Comparison of ENCODE assay signal across 27 cellular contexts in the genomic region with DNA sequence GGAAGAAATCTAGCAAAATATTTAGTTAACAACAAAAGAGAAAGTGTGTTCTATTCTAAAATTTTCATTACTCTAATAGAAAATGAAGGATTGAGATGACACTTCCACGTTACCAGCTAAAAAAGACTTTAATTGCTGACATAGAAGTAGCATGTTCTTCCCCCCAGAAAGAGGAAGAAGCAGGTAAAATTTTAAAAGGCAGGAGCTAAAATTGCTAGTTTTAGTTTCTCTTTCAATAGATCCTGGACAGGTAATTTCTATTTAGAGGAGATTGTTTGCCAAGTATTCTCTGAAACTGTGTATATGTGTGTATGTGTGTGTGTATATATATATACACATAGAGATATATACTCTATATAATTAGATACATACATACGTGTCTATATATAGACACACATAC.
"Had no signal": no experiment of that assay in that cellular context is flagged by ENCODE, and none has a peak within 500 bp of the region (broad histone marks: within the 10 kb centered on the region; RNA-seq: fewer than 3 reads in every experiment).

No MANE protein-coding gene starts in this region.

- H3K4me1 ChIP-seq: ascending aorta, breast epithelium, colonic mucosa had no signal

- H3K9me3 ChIP-seq: ascending aorta, breast epithelium, colonic mucosa had no signal

- DNase-seq: activated CD4-positive, alpha-beta memory T cell treated with anti-CD3 and anti-CD28 coated beads, Interleukin-2, amount 10 ng/mL, durations not matched to agents 7 days and 5 days; activated CD4-positive, alpha-beta T cell treated with anti-CD3 and anti-CD28 coated beads for 1 hour; activated CD4-positive, alpha-beta T cell treated with anti-CD3 and anti-CD28 coated beads for 4 hours; activated CD4-positive, alpha-beta T cell treated with anti-CD3 and anti-CD28 coated beads, Interleukin-2, amount 10 ng/mL, durations not matched to agents 7 days and 5 days; activated CD4-positive, alpha-beta T cell treated with anti-CD3 and anti-CD28 coated beads, Interleukin-2, amount 50 U/mL, for 4 hours; activated CD8-positive, alpha-beta memory T cell treated with anti-CD3 and anti-CD28 coated beads, Interleukin-2, amount 50 U/mL, for 48 hours; activated gamma-delta T cell; activated naive CD4-positive, alpha-beta T cell; activated naive CD4-positive, alpha-beta T cell treated with anti-CD3 and anti-CD28 coated beads, Interleukin-2, amount 10 ng/mL, durations not matched to agents 7 days and 5 days; activated naive CD8-positive, alpha-beta T cell treated with anti-CD3 and anti-CD28 coated beads, Interleukin-2, amount 10 ng/mL, durations not matched to agents 7 days and 5 days; activated T-cell treated with anti-CD3 and anti-CD28 coated beads for 4 hours; activated T-cell treated with anti-CD3 and anti-CD28 coated beads, Interleukin-2, amount 50 U/mL, for 24 hours; activated T-cell treated with anti-CD3 and anti-CD28 coated beads, Interleukin-2, amount 50 U/mL, for 72 hours; central memory CD4-positive, alpha-beta T cell; cerebellar nuclear complex; colonic mucosa; dorsolateral prefrontal cortex; effector memory CD4-positive, alpha-beta T cell; endodermal cell; foreskin fibroblast; head of caudate nucleus; hippocampal formation had no signal

- H3K27me3 ChIP-seq: ascending aorta, breast epithelium, cardiac muscle cell, colonic mucosa, dorsolateral prefrontal cortex had no signal

- H3K4me3 ChIP-seq: ascending aorta, breast epithelium, cardiac muscle cell, colonic mucosa, dorsolateral prefrontal cortex had no signal

- H3K27ac ChIP-seq: ascending aorta, breast epithelium, cardiac muscle cell, colonic mucosa, dorsolateral prefrontal cortex, VCaP had no signal

- FAIRE-seq: frontal cortex had no signal

- H3K36me3 ChIP-seq: ascending aorta, breast epithelium, cardiac muscle cell, colonic mucosa had no signal
